8 cellular contexts compared by ENCODE assay signal in genomic region chr14:102086972-102087761, GRCh38. TPM values are rescaled to one million over a fixed set of nuclear protein-coding genes. Genes with fewer than 3 reads are reported as not detected.
DNase-seq lines count a peak whose midpoint lies in the region; ATAC-seq and TF ChIP-seq lines count a peak whose summit lies in the region.

TSS of gene HSP90AA1 (minus strand) at chr14:102087044. CDS start at chr14:102086378, 666 bp downstream.

- H3K79me2 ChIP-seq in mammary epithelial cell (ENCODE audit: insufficient read depth, low read length), result peaks cover 47% of the 10 kb centered on the region

- 0% methylated on average over 2 of the region's 106 CpGs for WGBS in mammary epithelial cell (ENCODE audit: low coverage, missing lambda C conversion rate)

- dilution Hi-C loops in mammary epithelial cell (cut with HindIII; ENCODE audit: low sequenced_read_pairs), result no loop called here

- POLR2A ChIA-PET in AG04450 (lab: Yijun Ruan, JAX), result interaction anchor here (0.6 kb wide), 1 partner anchor 1673 kb away, joined by 5 read pairs; no protein-coding TSS in a partner anchor

- no peaks in the 10 kb centered on the region; the same call in 1 of the 2 replicates for H3K9me3 ChIP-seq in AG04450 (ENCODE audit: control insufficient read depth, insufficient read depth, low read length)
- H3K9me3 ChIP-seq in mammary epithelial cell (replicated peaks; ENCODE audit: insufficient read depth, low read length), result no peaks in the 10 kb centered on the region

- peak within 1 kb of the TSS; percentile 83 for H3K4me3 ChIP-seq in AG04450 (ENCODE audit: low read depth, low read length)
- H3K4me3 ChIP-seq in WI38 (ENCODE audit: low read depth, low read length), result peak within 1 kb of the TSS; percentile 76
- peak within 1 kb of the TSS; percentile 66 to 86 (median 78) for H3K4me3 ChIP-seq in mammary epithelial cell (replicated peaks in 1 of 3; ENCODE audit: insufficient read depth in 1 of 3, low read depth in 2 of 3, low read length in 3 of 3)

- BruUV-seq in mammary epithelial cell (replicated peaks; lab: Mats Ljungman, UMichigan), result no TSS peak

- peak within 1 kb of the TSS; percentile 93 for H2AFZ ChIP-seq in mammary epithelial cell (ENCODE audit: low read depth, low read length)

- H3K27me3 Mint-ChIP-seq in immature natural killer cell (ENCODE audit: low read depth in 3 of 3), result peaks cover 16 to 42% (median 32%) of the 10 kb centered on the region in 3 donors

- peaks cover 61 to 68% of the 10 kb centered on the region in 2 donors for H3K4me1 Mint-ChIP-seq in immature natural killer cell

- no peaks in the 10 kb centered on the region for H3K27me3 ChIP-seq in AG04450 (ENCODE audit: control insufficient read depth, insufficient read depth, low read length)
- no peaks in the 10 kb centered on the region for H3K27me3 ChIP-seq in mammary epithelial cell (ENCODE audit: insufficient read depth, low read length)

- H3K27ac ChIP-seq in AG04450 (ENCODE audit: low read depth, low read length), result peak within 1 kb of the TSS; percentile 81
- H3K27ac ChIP-seq in mammary epithelial cell (ENCODE audit: insufficient read depth, low read depth, low read length), result peak within 1 kb of the TSS; percentile 74

- intact Hi-C loops in mammary epithelial cell (cut with micrococcal nuclease), result loop anchor here (1.0 kb wide), 1 partner anchor 24 kb away; no protein-coding TSS in a partner anchor

- ATAC-seq in GM18907 (IDR thresholded peaks at IDR 0.05; ENCODE audit: unreplicated experiment) (peak; percentile 74), HG03139 (IDR thresholded peaks at IDR 0.05; ENCODE audit: unreplicated experiment) (peak; percentile 58)

- peaks cover 17 to 38% (median 30%) of the 10 kb centered on the region in 3 donors for H3K36me3 Mint-ChIP-seq in immature natural killer cell

- H3K4me1 ChIP-seq in mammary epithelial cell (ENCODE audit: insufficient read depth, low read length), result peaks cover 37% of the 10 kb centered on the region

- peak within 1 kb of the TSS; percentile 95 to 99 (median 98) for H3K27ac Mint-ChIP-seq in immature natural killer cell

- TF ChIP-seq CTCF in AG04450 (IDR thresholded peaks at IDR 0.05; ENCODE audit: low read depth, low read length) (peak; percentile 28), WI38 (IDR thresholded peaks at IDR 0.05; ENCODE audit: low read depth, low read length) (no peak), mammary epithelial cell (conservative IDR thresholded peaks at IDR 0.05 in 1 of 2, IDR thresholded peaks at IDR 0.05 in 1 of 2; ENCODE audit: extremely low read depth in 1 of 2, insufficient read depth in 1 of 2, low read depth in 1 of 2, low read length in 2 of 2) (peak in 1 of 2 donors; percentile 4)

- in situ Hi-C loops in mammary epithelial cell (cut with MboI; ENCODE audit: low sequenced_read_pairs in 2 of 2), result loop anchor here in 1 of 2 donors (25.0 kb wide), 1 partner anchor 225 kb away; the partner anchor contains the start of genes MOK and ZNF839

- H3K9ac ChIP-seq in mammary epithelial cell (ENCODE audit: insufficient read depth, low read length), result peak within 1 kb of the TSS; percentile 80

- peak within 1 kb of the TSS; percentile 98 for H3K4me2 ChIP-seq in mammary epithelial cell (ENCODE audit: insufficient read depth, low read depth, low read length)

- CTCF ChIA-PET in AG04450 (lab: Charles Lee), result interaction anchor here (0.7 to 1.3 kb wide), 5 partner anchors 9 to 316 kb away, joined by 3 to 8 read pairs (median 4); no protein-coding TSS in a partner anchor
- CTCF ChIA-PET in mammary epithelial cell (lab: Charles Lee; ENCODE audit: low non-redundant PET), result no interaction called here

- no peaks in the 10 kb centered on the region for H3K9me3 Mint-ChIP-seq in immature natural killer cell

- H3K36me3 ChIP-seq in mammary epithelial cell (ENCODE audit: insufficient read depth, low read length), result peaks cover 23% of the 10 kb centered on the region

- peaks cover 7% of the 10 kb centered on the region for H4K20me1 ChIP-seq in mammary epithelial cell (ENCODE audit: insufficient read depth, low read length)

- DNase-seq in AG04450 (ENCODE audit: low read depth, low spot score), result peak; percentile 62
- DNase-seq in NCI-H2227 treated with DMSO at 0.1 percent for 48 hours (lab: John Stamatoyannopoulos, UW), result peak; percentile 91
- peak; percentile 90 for DNase-seq in mammary epithelial cell
- DNase-seq in immature natural killer cell, result peak; percentile 91 to 95 (median 95)
- peak; percentile 87 for DNase-seq in smooth muscle cell of the brain vasculature (ENCODE audit: low read depth, low spot score)

- H3K4me3 Mint-ChIP-seq in immature natural killer cell, result peak within 1 kb of the TSS; percentile 95 to 99 (median 96)

RNA-seq across cellular contexts. Expression of gene HSP90AA1, which starts in this region (rescaled TPM):
- 543 and 822 TPM in 2 replicates for polyA plus RNA-seq in AG04450 (2011; rRNA removed)
- 356 and 425 TPM in 2 replicates for polyA minus RNA-seq in AG04450 (2011; rRNA and poly(A)+ RNA removed)
- total RNA-seq in mammary epithelial cell, result 100 to 1,000 TPM; 310 to 486 TPM
- polyA plus RNA-seq in mammary epithelial cell, result 739 TPM
- 315 TPM for polyA minus RNA-seq in mammary epithelial cell
- polyA plus RNA-seq in immature natural killer cell, result 100 to 1,000 TPM; 171 to 473 (median 370) TPM

Comparison
In these comparisons a context has a peak if more than half of its experiments do, and no peak if none do; other contexts are left out.
1. Peak in every context shown above with its lines: DNase-seq, ATAC-seq, H3K4me3 ChIP-seq and H3K27ac ChIP-seq.